11 cellular contexts compared by ENCODE assay signal in the genomic region with DNA sequence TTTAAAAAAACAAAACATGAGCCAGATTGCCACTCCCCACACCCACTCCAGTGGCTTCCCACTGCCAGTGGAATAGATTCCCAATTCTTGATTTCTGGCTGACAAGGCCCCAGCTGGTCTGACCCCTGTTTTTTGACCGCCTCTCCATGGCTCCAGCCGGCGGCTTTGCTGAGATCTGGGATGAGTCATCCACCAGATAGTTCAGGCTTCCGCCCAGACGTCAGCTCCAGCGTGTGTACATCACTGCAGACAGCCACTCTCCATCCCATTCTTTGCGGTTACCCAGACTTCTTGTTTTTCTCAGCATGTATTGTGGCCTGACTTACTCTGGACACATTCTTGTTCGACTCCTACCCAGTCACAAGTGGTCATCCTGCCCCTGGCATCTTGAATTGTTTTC.
DNase-seq lines count a peak whose midpoint lies in the region; ATAC-seq and TF ChIP-seq lines count a peak whose summit lies in the region.
"Had no signal": no experiment of that assay in that cellular context is flagged by ENCODE, and none has a peak within 500 bp of the region (broad histone marks: within the 10 kb centered on the region; RNA-seq: fewer than 3 reads in every experiment).

No MANE protein-coding gene starts in this region.

- H3K4me1 ChIP-seq in SJCRH30 = no peaks in the 10 kb centered on the region; the same call in 1 of the 2 replicates
- peaks cover 12% of the 10 kb centered on the region for H3K4me1 ChIP-seq in osteoblast (ENCODE audit: insufficient read depth, low read length)

- no peaks in the 10 kb centered on the region for H3K9me3 ChIP-seq in SJCRH30 (replicated peaks)
- H3K9me3 ChIP-seq in osteoblast (ENCODE audit: low read depth, low read length) = peaks cover 3% of the 10 kb centered on the region

- POLR2A ChIA-PET in T-cell (lab: Charles Lee) = no interaction called here

- H3K27ac ChIP-seq in SJCRH30 (no peak overlapping the region), osteoblast (ENCODE audit: low read depth, low read length) (peak overlapping the region; percentile 81)
- H3K27ac ChIP-seq: KMS-11 had no signal

- H3K79me2 ChIP-seq in osteoblast (ENCODE audit: insufficient read depth, low read length) = no peaks in the 10 kb centered on the region

- peak; percentile 89 for DNase-seq in Daoy (ENCODE audit: low read depth)
- DNase-seq in SJCRH30 = peak; percentile 69 to 72
- peak; percentile 98 for DNase-seq in fibroblast of villous mesenchyme (ENCODE audit: low read depth)
- DNase-seq in osteoblast (ENCODE audit: insufficient read length, low spot score, missing footprints) = peak; percentile 97
- DNase-seq in NCI-H82 (lab: John Stamatoyannopoulos, UW) = no peak
- no peak for DNase-seq in T-cell
- no peak for DNase-seq in KG1 (lab: John Stamatoyannopoulos, UW)
- DNase-seq: T-helper 1 cell had no signal

- H3K4me2 ChIP-seq in osteoblast (ENCODE audit: insufficient read depth, low read length) = peak overlapping the region; percentile 40
- H3K4me2 ChIP-seq: KMS-11 had no signal

- no peaks in the 10 kb centered on the region for H3K36me3 Mint-ChIP-seq in T-cell
- H3K36me3 Mint-ChIP-seq: activated naive CD8-positive, alpha-beta T cell had no signal

- no peak overlapping the region for H3K4me3 Mint-ChIP-seq in T-cell
- H3K4me3 Mint-ChIP-seq: activated naive CD8-positive, alpha-beta T cell had no signal

- H3K4me3 ChIP-seq in SJCRH30 (no peak overlapping the region), fibroblast of villous mesenchyme (ENCODE audit: low read depth, low read length) (no peak overlapping the region), osteoblast (ENCODE audit: insufficient read depth, low read length) (no peak overlapping the region)

- no peak overlapping the region for H2AFZ ChIP-seq in osteoblast (ENCODE audit: low read length)

- CTCF ChIA-PET in T-cell (lab: Charles Lee) = no interaction called here

- H3K27me3 Mint-ChIP-seq in T-cell = peaks cover 3 to 14% of the 10 kb centered on the region in 2 donors

- H3K36me3 ChIP-seq in SJCRH30 (peaks cover 5% of the 10 kb centered on the region), osteoblast (ENCODE audit: insufficient read depth, low read length) (peaks cover 7% of the 10 kb centered on the region)

- ATAC-seq in T-cell (replicated peaks in 1 of 4) = no peak
- no peak for ATAC-seq in HG03469 (IDR thresholded peaks at IDR 0.05; ENCODE audit: unreplicated experiment)

- H3K27ac Mint-ChIP-seq in T-cell = no peak overlapping the region
- H3K27ac Mint-ChIP-seq: activated naive CD8-positive, alpha-beta T cell had no signal

- H3K9me3 Mint-ChIP-seq in T-cell = peaks cover 0 to 11% (median 9%) of the 10 kb centered on the region in 3 donors

- no peaks in the 10 kb centered on the region for H3K4me1 Mint-ChIP-seq in T-cell

- H3K27me3 ChIP-seq in SJCRH30 (no peaks in the 10 kb centered on the region), osteoblast (ENCODE audit: insufficient read depth, low read length) (no peaks in the 10 kb centered on the region)

- H4K20me1 ChIP-seq in osteoblast (ENCODE audit: insufficient read depth, low read length) = no peaks in the 10 kb centered on the region

- TF ChIP-seq CTCF in fibroblast of villous mesenchyme (IDR thresholded peaks at IDR 0.05; ENCODE audit: insufficient read depth, low read depth, low read length) = no peak
- TF ChIP-seq CTCF in osteoblast (IDR thresholded peaks at IDR 0.05; ENCODE audit: extremely low read depth, low read depth, low read length) = no peak

Comparison
In these comparisons a context has a peak if more than half of its experiments do, and no peak if none do; other contexts are left out.
1. DNase-seq: peak in Daoy (single experiment), SJCRH30 (2 of 2), fibroblast of villous mesenchyme (single experiment) and osteoblast (single experiment); none in NCI-H82 (single experiment), T-cell (0 of 34) and KG1 (single experiment).